ENCODE assay signal across 1 cellular context in the genomic region with DNA sequence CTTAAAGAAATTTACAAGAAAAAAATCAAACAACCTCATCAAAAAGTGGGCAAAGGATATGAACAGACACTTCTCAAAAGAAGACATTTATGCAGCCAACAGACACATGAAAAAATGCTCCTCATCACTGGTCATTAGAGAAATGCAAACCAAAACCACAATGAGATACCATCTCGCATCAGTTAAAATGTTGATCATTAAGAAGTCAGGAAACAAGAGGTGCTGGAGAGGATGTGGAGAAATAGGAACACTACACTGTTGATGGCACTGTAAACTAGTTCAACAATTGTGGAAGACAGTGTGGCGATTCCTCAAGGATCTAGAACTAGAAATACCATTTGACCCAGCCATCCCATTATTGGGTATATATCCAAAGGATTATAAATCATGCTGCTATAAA. TPM values are rescaled to one million over a fixed set of nuclear protein-coding genes. Genes with fewer than 3 reads are reported as not detected.
"Had no signal": no experiment of that assay in that cellular context is flagged by ENCODE, and none has a peak within 500 bp of the region (broad histone marks: within the 10 kb centered on the region; RNA-seq: fewer than 3 reads in every experiment).

No MANE protein-coding gene starts in this region.

RNA-seq across cellular contexts. Expression of gene PXDN, which starts 20.9 kb away (rescaled TPM):
- total RNA-seq: OCI-LY7 had no signal
